31 cellular contexts compared by ENCODE assay signal in genomic region chr17:79941088-79942010, GRCh38.
DNase-seq lines count a peak whose midpoint lies in the region; ATAC-seq and TF ChIP-seq lines count a peak whose summit lies in the region.
"Had no signal": no experiment of that assay in that cellular context is flagged by ENCODE, and none has a peak within 500 bp of the region (broad histone marks: within the 10 kb centered on the region; RNA-seq: fewer than 3 reads in every experiment).

No MANE protein-coding gene starts in this region.

- 85% methylated on average over 18 of the region's 28 CpGs; no CpG with 5 or more reads in 1 of the 2 donors for WGBS in transverse colon (ENCODE audit: low coverage in 1 of 2), 2 donors

- intact Hi-C loops in Right ventricle myocardium inferior (cut with DNase I): no loop called here
- intact Hi-C loops in cardiac septum (cut with DNase I): no loop called here
- intact Hi-C loops in lower lobe of right lung (cut with DNase I): no loop called here
- intact Hi-C loops in transverse colon (cut with DNase I; ENCODE audit: low total_unique reads): no loop called here

- H3K9me3 Mint-ChIP-seq in glutamatergic neuron (ENCODE audit: unreplicated experiment): peaks cover 12% of the 10 kb centered on the region
- H3K9me3 Mint-ChIP-seq: activated CD4-positive, alpha-beta memory T cell treated with anti-CD3 and anti-CD28 coated beads for 36 hours; activated naive CD4-positive, alpha-beta T cell treated with anti-CD3 and anti-CD28 coated beads for 36 hours; CD8-positive, alpha-beta T cell; H9; immature natural killer cell; stimulated activated naive CD8-positive, alpha-beta T cell treated with anti-CD3 and anti-CD28 coated beads, Interleukin-15, amount 100 ng/mL, for 72 hours had no signal

- H3K4me3 Mint-ChIP-seq in glutamatergic neuron (ENCODE audit: unreplicated experiment): no peak overlapping the region
- H3K4me3 Mint-ChIP-seq: activated CD4-positive, alpha-beta memory T cell treated with anti-CD3 and anti-CD28 coated beads for 36 hours; activated naive CD4-positive, alpha-beta T cell treated with anti-CD3 and anti-CD28 coated beads for 36 hours; CD8-positive, alpha-beta T cell; H9; immature natural killer cell; stimulated activated naive CD8-positive, alpha-beta T cell treated with anti-CD3 and anti-CD28 coated beads, Interleukin-15, amount 100 ng/mL, for 72 hours had no signal

- H3K4me1 Mint-ChIP-seq in glutamatergic neuron (ENCODE audit: low read depth, unreplicated experiment): peaks cover 20% of the 10 kb centered on the region

- H3K27ac ChIP-seq in lower lobe of right lung (no peak overlapping the region), transverse colon (no peak overlapping the region)
- H3K27ac ChIP-seq: brain microvascular endothelial cell, PC-9, thoracic aorta, vagina had no signal

- peaks cover 28% of the 10 kb centered on the region for H3K27me3 Mint-ChIP-seq in glutamatergic neuron (ENCODE audit: unreplicated experiment)
- H3K27me3 Mint-ChIP-seq: activated CD4-positive, alpha-beta memory T cell treated with anti-CD3 and anti-CD28 coated beads for 36 hours; stimulated activated naive CD8-positive, alpha-beta T cell treated with anti-CD3 and anti-CD28 coated beads, Interleukin-15, amount 100 ng/mL, for 72 hours had no signal

- DNase-seq in Right ventricle myocardium inferior (ENCODE audit: missing footprints): peak; percentile 42
- no peak for DNase-seq in cardiac septum (ENCODE audit: low spot score)
- DNase-seq in glutamatergic neuron: peak; percentile 13
- peak; percentile 42 for DNase-seq in lower lobe of right lung
- DNase-seq in transverse colon: peak; percentile 6
- no peak for DNase-seq in DMS79 treated with DMSO at 0.1 percent for 48 hours (lab: John Stamatoyannopoulos, UW)
- no peak for DNase-seq in NCI-H1105 (lab: John Stamatoyannopoulos, UW)
- DNase-seq: activated CD4-positive, alpha-beta memory T cell treated with anti-CD3 and anti-CD28 coated beads for 36 hours; activated CD4-positive, alpha-beta T cell treated with anti-CD3 and anti-CD28 coated beads for 1 hour; activated CD8-positive, alpha-beta memory T cell treated with anti-CD3 and anti-CD28 coated beads, Interleukin-2, amount 50 U/mL, for 48 hours; activated naive CD4-positive, alpha-beta T cell treated with anti-CD3 and anti-CD28 coated beads for 36 hours; amniotic stem cell; brain microvascular endothelial cell; CD8-positive, alpha-beta T cell; H9; hypothalamus; immature natural killer cell; naive B cell; NCI-H1417 treated with DMSO at 0.1 percent for 48 hours; NCI-H2029 treated with DMSO at 0.1 percent for 48 hours; NCI-H345; NCI-H69; nucleus accumbens; PC-9; SHP77; stimulated activated CD4-positive, alpha-beta T cell treated with anti-CD3 and anti-CD28 coated beads, Interleukin-2, amount 100 ng/mL, for 24 hours; stimulated activated naive CD8-positive, alpha-beta T cell treated with anti-CD3 and anti-CD28 coated beads, Interleukin-15, amount 100 ng/mL, for 72 hours had no signal

- no peaks in the 10 kb centered on the region for H3K27me3 ChIP-seq in lower lobe of right lung (ENCODE audit: low read depth)
- no peaks in the 10 kb centered on the region for H3K27me3 ChIP-seq in transverse colon
- H3K27me3 ChIP-seq: brain microvascular endothelial cell, vagina had no signal

- no peak for TF ChIP-seq POLR2A in transverse colon (IDR thresholded peaks at IDR 0.05)

- H3K4me3 ChIP-seq in lower lobe of right lung (no peak overlapping the region), transverse colon (no peak overlapping the region)
- H3K4me3 ChIP-seq: PC-9, thoracic aorta, vagina had no signal

- H3K36me3 Mint-ChIP-seq in glutamatergic neuron (ENCODE audit: unreplicated experiment): peaks cover 5% of the 10 kb centered on the region
- H3K36me3 Mint-ChIP-seq: activated CD4-positive, alpha-beta memory T cell treated with anti-CD3 and anti-CD28 coated beads for 36 hours; CD8-positive, alpha-beta T cell; immature natural killer cell had no signal

- ATAC-seq in Right ventricle myocardium inferior: no peak
- ATAC-seq in lower lobe of right lung: no peak
- ATAC-seq in GM21390 (IDR thresholded peaks at IDR 0.05; ENCODE audit: unreplicated experiment): no peak
- ATAC-seq: CD8-positive, alpha-beta T cell; left lobe of liver; stimulated activated naive CD8-positive, alpha-beta T cell treated with anti-CD3 and anti-CD28 coated beads, Interleukin-15, amount 100 ng/mL, for 72 hours had no signal

- H3K36me3 ChIP-seq in lower lobe of right lung: peaks cover 11% of the 10 kb centered on the region
- no peaks in the 10 kb centered on the region for H3K36me3 ChIP-seq in transverse colon

- no peaks in the 10 kb centered on the region for H3K9me3 ChIP-seq in lower lobe of right lung
- no peaks in the 10 kb centered on the region for H3K9me3 ChIP-seq in transverse colon
- H3K9me3 ChIP-seq: thoracic aorta, vagina had no signal

- no peak overlapping the region for H3K27ac Mint-ChIP-seq in glutamatergic neuron (ENCODE audit: unreplicated experiment)
- H3K27ac Mint-ChIP-seq: activated CD4-positive, alpha-beta memory T cell treated with anti-CD3 and anti-CD28 coated beads for 36 hours; activated naive CD4-positive, alpha-beta T cell treated with anti-CD3 and anti-CD28 coated beads for 36 hours had no signal

- TF ChIP-seq EP300 in transverse colon (IDR thresholded peaks at IDR 0.05; ENCODE audit: low read depth): no peak

- peaks cover 25% of the 10 kb centered on the region for H3K4me1 ChIP-seq in lower lobe of right lung
- no peaks in the 10 kb centered on the region for H3K4me1 ChIP-seq in transverse colon

- TF ChIP-seq CTCF in glutamatergic neuron (IDR thresholded peaks at IDR 0.05; ENCODE audit: partially characterized antibody, unreplicated experiment) (no peak), lower lobe of right lung (IDR thresholded peaks at IDR 0.05) (no peak), transverse colon (IDR thresholded peaks at IDR 0.05) (no peak)

- in situ Hi-C loops in transverse colon (cut with MboI; ENCODE audit: low pct_ligation_motif_present in 1 of 4, low pct_unique_long_range_greater_than_20kb in 1 of 4, low sequenced_read_pairs in 3 of 4): no loop called here

Comparison
In these comparisons a context has a peak if more than half of its experiments do, and no peak if none do; other contexts are left out.
1. DNase-seq: peak in Right ventricle myocardium inferior (single experiment), glutamatergic neuron (single experiment), lower lobe of right lung (single experiment) and transverse colon (single experiment); none in cardiac septum (single experiment), DMS79 treated with DMSO at 0.1 percent for 48 hours (single experiment) and NCI-H1105 (single experiment).